Comparison of ENCODE assay signal across 28 cellular contexts in genomic region chr9:77422969-77423368, GRCh38.
"Had no signal": no experiment of that assay in that cellular context is flagged by ENCODE, and none has a peak within 500 bp of the region (broad histone marks: within the 10 kb centered on the region; RNA-seq: fewer than 3 reads in every experiment).

No MANE protein-coding gene starts in this region.

- H3K27ac ChIP-seq: colonic mucosa, coronary artery, epithelial cell of prostate, esophagus muscularis mucosa, esophagus squamous epithelium, foreskin keratinocyte, gastrocnemius medialis, gastroesophageal sphincter, heart left ventricle, heart right ventricle had no signal

- ATAC-seq: effector memory CD8-positive, alpha-beta T cell; esophagus mucosa; foreskin keratinocyte; gastrocnemius medialis; gastroesophageal sphincter; heart left ventricle; heart right ventricle had no signal

- H3K4me1 ChIP-seq: colonic mucosa, foreskin keratinocyte, gastrocnemius medialis, gastroesophageal sphincter had no signal

- FAIRE-seq: colon, endometrium, endothelial cell of umbilical vein, frontal cortex had no signal

- H3K36me3 ChIP-seq: colonic mucosa, gastrocnemius medialis had no signal

- H3K27me3 ChIP-seq: colonic mucosa, dorsolateral prefrontal cortex, esophagus muscularis mucosa, esophagus squamous epithelium, foreskin keratinocyte, gastrocnemius medialis, gastroesophageal sphincter, heart left ventricle, heart right ventricle had no signal

- H3K4me3 ChIP-seq: colonic mucosa, coronary artery, dorsolateral prefrontal cortex, esophagus muscularis mucosa, esophagus squamous epithelium, gastrocnemius medialis, gastroesophageal sphincter, heart left ventricle, heart right ventricle had no signal

- H3K9me3 ChIP-seq: colonic mucosa, esophagus muscularis mucosa, esophagus squamous epithelium, gastrocnemius medialis, gastroesophageal sphincter, heart left ventricle, heart right ventricle had no signal

- DNase-seq: colonic mucosa; cortex of kidney; dermis blood vessel endothelial cell; dorsolateral prefrontal cortex; effector CD4-positive, alpha-beta T cell; effector CD8-positive, alpha-beta T cell; effector memory CD4-positive, alpha-beta T cell; effector memory CD8-positive, alpha-beta T cell; endodermal cell; erythroblast; esophagus squamous epithelium; foreskin fibroblast; foreskin keratinocyte; foreskin melanocyte; gastrocnemius medialis; glutamatergic neuron; head of caudate nucleus; heart left ventricle; heart right ventricle had no signal
